19 cellular contexts compared by ENCODE assay signal in the genomic region with DNA sequence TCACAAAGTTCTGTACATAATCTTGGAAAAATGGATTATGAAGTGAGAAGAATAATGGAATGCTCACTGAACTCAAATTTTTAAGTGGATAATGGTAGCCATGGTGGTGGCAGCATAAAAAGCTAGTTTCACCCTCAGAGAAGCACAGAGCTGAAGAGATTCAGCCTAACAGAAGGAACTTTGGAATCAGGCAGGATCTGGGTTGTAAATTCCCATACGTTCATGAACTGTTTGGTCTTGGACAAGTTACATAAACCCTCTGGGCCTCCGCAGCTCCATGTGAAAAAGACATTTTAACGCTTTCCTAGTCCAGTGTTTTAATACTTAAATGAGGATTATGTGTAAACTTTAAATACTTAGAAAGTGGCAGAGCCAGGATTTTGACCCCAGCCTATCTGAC. TPM values are rescaled to one million over a fixed set of nuclear protein-coding genes. Genes with fewer than 3 reads are reported as not detected.
A peak's percentile ranks its signal among the peaks of the same experiment; 100 is the strongest.
DNase-seq lines count a peak whose midpoint lies in the region; FAIRE-seq and TF ChIP-seq lines count a peak whose summit lies in the region.
"Had no signal": no experiment of that assay in that cellular context is flagged by ENCODE, and none has a peak within 500 bp of the region (broad histone marks: within the 10 kb centered on the region; RNA-seq: fewer than 3 reads in every experiment).

No MANE protein-coding gene starts in this region.

- H3K36me3 Mint-ChIP-seq in MCF 10A (ENCODE audit: insufficient read depth, unreplicated experiment) = peaks cover 11% of the 10 kb centered on the region
- H3K36me3 Mint-ChIP-seq in activated T-cell treated with anti-CD3 and anti-CD28 coated beads, Interleukin-2, amount 50 U/mL, for 24 hours (ENCODE audit: low read depth) = no peaks in the 10 kb centered on the region
- H3K36me3 Mint-ChIP-seq: CD4-positive, alpha-beta memory T cell had no signal

- CTCF ChIA-PET in MCF 10A (lab: Yijun Ruan, JAX) = interaction anchor here (1.0 kb wide), 1 partner anchor 11 kb away, joined by 3 read pairs; no protein-coding TSS in a partner anchor

- no peaks in the 10 kb centered on the region for H3K27me3 Mint-ChIP-seq in MCF 10A (ENCODE audit: insufficient read depth, unreplicated experiment)
- H3K27me3 Mint-ChIP-seq in activated T-cell treated with anti-CD3 and anti-CD28 coated beads, Interleukin-2, amount 50 U/mL, for 24 hours = peaks cover 13% of the 10 kb centered on the region

- H2AFZ ChIP-seq in hepatocyte = no peak overlapping the region

- no peaks in the 10 kb centered on the region for H3K9me3 Mint-ChIP-seq in MCF 10A (ENCODE audit: unreplicated experiment)
- H3K9me3 Mint-ChIP-seq in activated T-cell treated with anti-CD3 and anti-CD28 coated beads, Interleukin-2, amount 50 U/mL, for 24 hours = no peaks in the 10 kb centered on the region

- H3K4me2 ChIP-seq in hepatocyte = peak overlapping the region; percentile 47

- 30% methylated on average over 3 of the region's 3 CpGs for WGBS in hepatocyte (ENCODE audit: low lambda C conversion rate, missing lambda C conversion rate)
- WGBS in small intestine, 3 donors = 5 to 29% (median 19%) methylated on average over 3 of the region's 3 CpGs

- no peaks in the 10 kb centered on the region for H3K79me2 ChIP-seq in hepatocyte

- intact Hi-C loops in MCF 10A (cut with micrococcal nuclease) = no loop called here

- no peak overlapping the region for H3K4me3 Mint-ChIP-seq in MCF 10A (ENCODE audit: unreplicated experiment)
- no peak overlapping the region for H3K4me3 Mint-ChIP-seq in activated T-cell treated with anti-CD3 and anti-CD28 coated beads, Interleukin-2, amount 50 U/mL, for 24 hours
- H3K4me3 Mint-ChIP-seq: CD4-positive, alpha-beta memory T cell; HFFc6 had no signal

- H3K4me1 ChIP-seq in hepatocyte (ENCODE audit: insufficient read depth) (peaks cover 3% of the 10 kb centered on the region), small intestine (ENCODE audit: control insufficient read depth in 2 of 2, insufficient read depth in 1 of 2, low read depth in 1 of 2, low read length in 1 of 2) (no peaks in the 10 kb centered on the region)
- H3K4me1 ChIP-seq: HAP-1 had no signal

- no peaks in the 10 kb centered on the region for H3K4me1 Mint-ChIP-seq in MCF 10A (ENCODE audit: insufficient read depth, unreplicated experiment)
- H3K4me1 Mint-ChIP-seq in activated T-cell treated with anti-CD3 and anti-CD28 coated beads, Interleukin-2, amount 50 U/mL, for 24 hours (ENCODE audit: low read depth) = no peaks in the 10 kb centered on the region
- H3K4me1 Mint-ChIP-seq: CD4-positive, alpha-beta memory T cell had no signal

- DNase-seq in T47D (ENCODE audit: low read depth in 1 of 2, low spot score in 1 of 2) (peak; percentile 29 to 35), MCF 10A (ENCODE audit: unreplicated experiment) (no peak), hepatocyte (ENCODE audit: low spot score) (peak; percentile 25), left kidney (ENCODE audit: low read depth, low spot score) (peak; percentile 38), small intestine (peak; percentile 17), hepatic stellate cell (ENCODE audit: low spot score) (no peak)
- no peak for DNase-seq in activated T-cell treated with anti-CD3 and anti-CD28 coated beads, Interleukin-2, amount 50 U/mL, for 24 hours
- DNase-seq: C1 segment of cervical spinal cord; Calu3; CD4-positive, alpha-beta memory T cell; COR-L47; DMS79; EL; GDM1; GOT3; HFFc6 had no signal

- H3K27me3 ChIP-seq in hepatocyte = no peaks in the 10 kb centered on the region
- no peaks in the 10 kb centered on the region for H3K27me3 ChIP-seq in small intestine (ENCODE audit: control insufficient read depth in 2 of 2, insufficient read depth in 2 of 2, low read length in 2 of 2)

- no peak for TF ChIP-seq CTCF in MCF 10A (IDR thresholded peaks at IDR 0.05; ENCODE audit: unreplicated experiment)
- no peak for TF ChIP-seq CTCF in hepatocyte (IDR thresholded peaks at IDR 0.05; ENCODE audit: poor library complexity)

- H3K9me2 ChIP-seq in hepatocyte (replicated peaks; ENCODE audit: insufficient read depth) = no peaks in the 10 kb centered on the region

- FAIRE-seq in small intestine (lab: Jason Lieb, UNC) = no peak
- FAIRE-seq: GM12878, H54 had no signal

- no peaks in the 10 kb centered on the region for H3K36me3 ChIP-seq in hepatocyte (replicated peaks; ENCODE audit: insufficient read depth, low read depth)
- H3K36me3 ChIP-seq in small intestine (ENCODE audit: control insufficient read depth in 2 of 2, insufficient read depth in 2 of 2, low read length in 2 of 2) = no peaks in the 10 kb centered on the region
- H3K36me3 ChIP-seq: HAP-1 had no signal

- no peak overlapping the region for H3K27ac Mint-ChIP-seq in MCF 10A (ENCODE audit: low read depth, unreplicated experiment)
- no peak overlapping the region for H3K27ac Mint-ChIP-seq in activated T-cell treated with anti-CD3 and anti-CD28 coated beads, Interleukin-2, amount 50 U/mL, for 24 hours
- H3K27ac Mint-ChIP-seq: CD4-positive, alpha-beta memory T cell; HFFc6 had no signal

- H3K4me3 ChIP-seq in hepatocyte (no peak overlapping the region), small intestine (ENCODE audit: low read depth in 1 of 2, low read length in 2 of 2) (no peak overlapping the region)
- H3K4me3 ChIP-seq: GM12878, HAP-1 had no signal

- in situ Hi-C loops in T47D (cut with HindIII; ENCODE audit: low pct_unique_long_range_greater_than_20kb, low sequenced_read_pairs) = no loop called here

- peak overlapping the region; percentile 22 for H3K27ac ChIP-seq in hepatocyte
- no peak overlapping the region for H3K27ac ChIP-seq in small intestine (ENCODE audit: low read depth in 1 of 2, low read length in 1 of 2)

- H3K9me3 ChIP-seq in hepatocyte (ENCODE audit: low read depth) = no peaks in the 10 kb centered on the region
- H3K9me3 ChIP-seq in small intestine (ENCODE audit: control insufficient read depth, low read depth) = no peaks in the 10 kb centered on the region
- H3K9me3 ChIP-seq: HAP-1 had no signal

- no peaks in the 10 kb centered on the region for H4K20me1 ChIP-seq in hepatocyte (ENCODE audit: insufficient read depth, poor library complexity, severe bottlenecking)

- no TSS peak for BruUV-seq in MCF 10A (replicated peaks; lab: Mats Ljungman, UMichigan)

- POLR2A ChIA-PET in MCF 10A (lab: Yijun Ruan, JAX) = no interaction called here

RNA-seq across cellular contexts. Expression of gene JKAMP, which starts 26.6 kb away (rescaled TPM):
- 29.7 and 35.8 TPM in 2 replicates for total RNA-seq in MCF 10A (2022)
- total RNA-seq in hepatocyte = 83.8 and 94.9 TPM in 2 replicates
- polyA plus RNA-seq in hepatocyte = 48.7 and 69.9 TPM in 2 replicates
- 10 to 100 TPM; 12.7 to 29.2 (median 16.2) TPM for polyA plus RNA-seq in small intestine

RNA-seq across cellular contexts. Expression of gene L3HYPDH, which starts 26.7 kb away (rescaled TPM):
- 32.5 and 35.0 TPM in 2 replicates for total RNA-seq in MCF 10A (2022)
- 21.8 and 36.2 TPM in 2 replicates for total RNA-seq in hepatocyte
- polyA plus RNA-seq in hepatocyte = 20.3 and 39.2 TPM in 2 replicates
- polyA plus RNA-seq in small intestine = 10 to 100 TPM in 1 of 3 donors, 1 to 10 TPM in 2; 7.5 to 21.2 (median 9.5) TPM

RNA-seq across cellular contexts. Expression of gene GPR135, which starts 45.8 kb away (rescaled TPM):
- total RNA-seq in MCF 10A (2022) (7.6 and 7.7 TPM in 2 replicates), hepatocyte (1.6 and 1.8 TPM in 2 replicates)
- polyA plus RNA-seq in hepatocyte (0.28 and 0.86 TPM in 2 replicates), small intestine (under 1 TPM in 2 of 3 donors, not detected in 1; 0.22 to 0.39 TPM)

Comparison
In these comparisons a context has a peak if more than half of its experiments do, and no peak if none do; other contexts are left out.
1. DNase-seq: peak in T47D (2 of 2), hepatocyte (single experiment), left kidney (single experiment) and small intestine (single experiment); none in MCF 10A (single experiment), hepatic stellate cell (single experiment) and activated T-cell treated with anti-CD3 and anti-CD28 coated beads, Interleukin-2, amount 50 U/mL, for 24 hours (single experiment).